Comparison of ENCODE assay signal across 19 cellular contexts in genomic region chr2:239942090-239942489, GRCh38.
DNase-seq lines count a peak whose midpoint lies in the region; ATAC-seq, FAIRE-seq and TF ChIP-seq lines count a peak whose summit lies in the region.
"Had no signal": no experiment of that assay in that cellular context is flagged by ENCODE, and none has a peak within 500 bp of the region (broad histone marks: within the 10 kb centered on the region; RNA-seq: fewer than 3 reads in every experiment).

No MANE protein-coding gene starts in this region.

- H3K4me1 ChIP-seq in kidney (ENCODE audit: control insufficient read depth in 1 of 2, insufficient read depth in 1 of 2, low read depth in 1 of 2, low read length in 2 of 2) (no peaks in the 10 kb centered on the region), spleen (peaks cover 0 to 24% (median 13%) of the 10 kb centered on the region in 6 donors), endodermal cell (ENCODE audit: control insufficient read depth, insufficient read depth, low read length) (no peaks in the 10 kb centered on the region)
- H3K4me1 ChIP-seq: A549 had no signal

- no peaks in the 10 kb centered on the region for H3K27me3 ChIP-seq in spleen (replicated peaks in 1 of 7)
- H3K27me3 ChIP-seq in endodermal cell (ENCODE audit: control insufficient read depth, insufficient read depth, low read length, poor library complexity, severe bottlenecking): no peaks in the 10 kb centered on the region

- H3K27me3 Mint-ChIP-seq in immature natural killer cell (ENCODE audit: low read depth in 3 of 3) (peaks cover 0 to 8% (median 2%) of the 10 kb centered on the region in 3 donors), endodermal cell (ENCODE audit: insufficient read depth) (no peaks in the 10 kb centered on the region)
- H3K27me3 Mint-ChIP-seq: CD4-positive, alpha-beta memory T cell had no signal

- no peak for TF ChIP-seq POLR2A in spleen (IDR thresholded peaks at IDR 0.05)

- H3K36me3 ChIP-seq in kidney (ENCODE audit: control insufficient read depth in 1 of 2, insufficient read depth in 2 of 2, low read length in 2 of 2): no peaks in the 10 kb centered on the region
- peaks cover 0 to 4% (median 0%) of the 10 kb centered on the region in 6 donors for H3K36me3 ChIP-seq in spleen
- H3K36me3 ChIP-seq in endodermal cell (ENCODE audit: control insufficient read depth, insufficient read depth, low read length): no peaks in the 10 kb centered on the region

- no peak overlapping the region for H3K27ac Mint-ChIP-seq in immature natural killer cell
- no peak overlapping the region for H3K27ac Mint-ChIP-seq in endodermal cell

- peak; percentile 55 for DNase-seq in activated effector memory CD4-positive, alpha-beta T cell treated with anti-CD3 and anti-CD28 coated beads, Interleukin-2, amount 50 U/mL, for 16 hours
- no peak for DNase-seq in activated effector memory CD4-positive, alpha-beta T cell treated with Interleukin-2 at 50 U/mL for 16 hours
- DNase-seq in NCI-H69 (lab: John Stamatoyannopoulos, UW) (peak; percentile 3), kidney (peak; percentile 29), spleen (peak; percentile 71), immature natural killer cell (no peak), endodermal cell (no peak)
- DNase-seq: CD4-positive, alpha-beta memory T cell; DMS79 treated with DMSO at 0.1 percent for 48 hours; GDM1; GM23248; NCI-H1436 treated with DMSO at 0.1 percent for 48 hours; NCI-H345; NCI-H526 treated with DMSO at 0.1 percent for 48 hours; PC-9 had no signal

- H3K36me3 Mint-ChIP-seq in immature natural killer cell (no peaks in the 10 kb centered on the region), endodermal cell (ENCODE audit: low read depth) (no peaks in the 10 kb centered on the region)
- H3K36me3 Mint-ChIP-seq: CD4-positive, alpha-beta memory T cell had no signal

- TF ChIP-seq CTCF in kidney (IDR thresholded peaks at IDR 0.05; ENCODE audit: borderline replicate concordance, extremely low read depth, insufficient read depth) (no peak), spleen (IDR thresholded peaks at IDR 0.05 in 8 of 11, conservative IDR thresholded peaks at IDR 0.05 in 3 of 11) (no peak), endodermal cell (conservative IDR thresholded peaks at IDR 0.05) (no peak)

- WGBS in spleen, 5 donors: 87 to 93% (median 89%) methylated on average over 11 of the region's 11 CpGs
- 92 to 93% methylated on average over 8 to 11 of the region's 11 CpGs for WGBS in endodermal cell (ENCODE audit: insufficient coverage in 1 of 2, insufficient read length in 1 of 2), 2 experiments

- no peak overlapping the region for H3K4me3 ChIP-seq in kidney (ENCODE audit: low read length in 2 of 2)
- H3K4me3 ChIP-seq in spleen: no peak overlapping the region
- H3K4me3 ChIP-seq in endodermal cell (ENCODE audit: low read length): no peak overlapping the region
- H3K4me3 ChIP-seq: A549, GM23248, PC-9 had no signal

- no peak overlapping the region for H3K27ac ChIP-seq in kidney (ENCODE audit: low read depth in 2 of 2, low read length in 2 of 2)
- no peak overlapping the region for H3K27ac ChIP-seq in spleen
- no peak overlapping the region for H3K27ac ChIP-seq in endodermal cell (ENCODE audit: low read depth, low read length)
- H3K27ac ChIP-seq: A549, GM23248, PC-9 had no signal

- no peak for ATAC-seq in HG03280 (IDR thresholded peaks at IDR 0.05; ENCODE audit: unreplicated experiment)
- ATAC-seq: A549, HCT116 had no signal

- H3K4me1 Mint-ChIP-seq in immature natural killer cell (peaks cover 11% of the 10 kb centered on the region in 2 donors), endodermal cell (peaks cover 2% of the 10 kb centered on the region)

- no peak for FAIRE-seq in kidney (lab: Jason Lieb, UNC)
- FAIRE-seq: A549, GM19239 had no signal

- intact Hi-C loops in kidney (cut with DNase I): no loop called here
- intact Hi-C loops in spleen (cut with DNase I; ENCODE audit: low total_unique reads): no loop called here

- H3K9ac ChIP-seq in kidney (ENCODE audit: low read length in 2 of 2) (no peak overlapping the region), endodermal cell (ENCODE audit: extremely low read depth, low read length, poor library complexity, severe bottlenecking) (no peak overlapping the region)
- H3K9ac ChIP-seq: GM23248 had no signal

- no peaks in the 10 kb centered on the region for H3K9me3 Mint-ChIP-seq in immature natural killer cell
- no peaks in the 10 kb centered on the region for H3K9me3 Mint-ChIP-seq in endodermal cell
- H3K9me3 Mint-ChIP-seq: CD4-positive, alpha-beta memory T cell had no signal

- no peaks in the 10 kb centered on the region for H3K9me3 ChIP-seq in kidney (ENCODE audit: control insufficient read depth in 1 of 2, low read length in 2 of 2)
- H3K9me3 ChIP-seq in spleen: no peaks in the 10 kb centered on the region
- no peaks in the 10 kb centered on the region for H3K9me3 ChIP-seq in endodermal cell (ENCODE audit: control insufficient read depth, low read length)
- H3K9me3 ChIP-seq: A549 had no signal

- no peak overlapping the region for H3K4me3 Mint-ChIP-seq in immature natural killer cell
- H3K4me3 Mint-ChIP-seq in endodermal cell: no peak overlapping the region
- H3K4me3 Mint-ChIP-seq: CD4-positive, alpha-beta memory T cell had no signal

Comparison
In these comparisons a context has a peak if more than half of its experiments do, and no peak if none do; other contexts are left out.
1. DNase-seq: peak in activated effector memory CD4-positive, alpha-beta T cell treated with anti-CD3 and anti-CD28 coated beads, Interleukin-2, amount 50 U/mL, for 16 hours (single experiment), NCI-H69 (single experiment), kidney (single experiment) and spleen (single experiment); none in activated effector memory CD4-positive, alpha-beta T cell treated with Interleukin-2 at 50 U/mL for 16 hours (single experiment), immature natural killer cell (0 of 3) and endodermal cell (single experiment).